ENCODE assay signal across 19 cellular contexts in the genomic region with DNA sequence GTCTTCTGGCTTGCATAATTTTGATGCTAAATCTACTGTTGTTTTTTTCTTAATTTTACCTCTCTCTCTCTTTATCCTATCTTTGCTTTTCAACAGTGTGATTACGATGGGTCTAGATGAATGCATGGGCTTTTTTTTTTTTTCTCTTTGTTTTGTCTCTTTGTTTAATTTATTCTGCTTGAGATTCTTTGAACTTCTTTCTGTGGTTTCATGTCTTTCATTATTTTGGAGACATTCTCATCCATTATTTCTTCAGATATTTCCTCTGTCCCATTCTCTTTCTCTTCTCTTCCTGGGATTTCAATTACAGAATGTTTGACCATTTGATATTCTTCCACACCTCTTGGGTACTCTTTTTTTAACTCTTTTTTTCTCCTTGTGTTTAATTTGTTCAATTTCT. TPM values are rescaled to one million over a fixed set of nuclear protein-coding genes. Genes with fewer than 3 reads are reported as not detected.
"Had no signal": no experiment of that assay in that cellular context is flagged by ENCODE, and none has a peak within 500 bp of the region (broad histone marks: within the 10 kb centered on the region; RNA-seq: fewer than 3 reads in every experiment).

No MANE protein-coding gene starts in this region.

- H3K4me1 ChIP-seq: esophagus squamous epithelium, pancreas, sigmoid colon, tibial artery had no signal

- H3K4me3 ChIP-seq: coronary artery, esophagus squamous epithelium, hepatocyte, pancreas, sigmoid colon, tibial artery had no signal

- H3K9me3 ChIP-seq: esophagus squamous epithelium, pancreas, sigmoid colon, tibial artery had no signal

- H3K27me3 Mint-ChIP-seq: activated B cell treated with CpG ODN at 0.5 μM for 24 hours; activated naive CD4-positive, alpha-beta T cell treated with anti-CD3 and anti-CD28 coated beads, Interleukin-2, amount 50 U/mL, for 24 hours; T-helper 17 cell had no signal

- H3K27ac ChIP-seq: coronary artery, esophagus squamous epithelium, hepatocyte, pancreas, sigmoid colon, tibial artery had no signal

- H3K27ac Mint-ChIP-seq: activated B cell treated with CpG ODN at 0.5 μM for 24 hours, T-helper 17 cell had no signal

- ATAC-seq: left lobe of liver, pancreas, SK-N-SH treated with all-trans-retinoic acid at 6 μM for 48 hours, T-helper 17 cell had no signal

- H3K4me3 Mint-ChIP-seq: activated B cell treated with CpG ODN at 0.5 μM for 24 hours; activated naive CD4-positive, alpha-beta T cell treated with anti-CD3 and anti-CD28 coated beads, Interleukin-2, amount 50 U/mL, for 24 hours; T-helper 17 cell had no signal

- DNase-seq: activated B cell treated with CpG ODN at 0.5 μM for 24 hours; amniotic stem cell; caudate nucleus; esophagus squamous epithelium; mammary epithelial cell; pancreas; sigmoid colon; stimulated activated CD4-positive, alpha-beta T cell treated with anti-CD3 and anti-CD28 coated beads, Interleukin-2, amount 100 ng/mL, for 24 hours; T-helper 17 cell; tibial artery had no signal

- H3K36me3 ChIP-seq: esophagus squamous epithelium, pancreas, sigmoid colon, tibial artery had no signal

RNA-seq across cellular contexts. Expression of a gene that starts 52.3 kb away (rescaled TPM):
- total RNA-seq: activated B cell treated with CpG ODN at 0.5 μM for 24 hours, endothelial cell of umbilical vein, esophagus squamous epithelium, fibroblast of villous mesenchyme, glomerular endothelial cell, hepatocyte, left lobe of liver, mammary epithelial cell, pancreas, sigmoid colon, subcutaneous adipose tissue, T-helper 17 cell had no signal
